ENCODE assay signal across 8 cellular contexts in genomic region chrX:56803849-56804681, GRCh38.
DNase-seq lines count a peak whose midpoint lies in the region; ATAC-seq and TF ChIP-seq lines count a peak whose summit lies in the region.

No MANE protein-coding gene starts in this region.

- H3K79me2 ChIP-seq in H9 (ENCODE audit: insufficient read depth, low read length) (0 out of 2 replicates have a peak, but pooled peaks cover 2% of the 10 kb centered on the region), OCI-LY7 (ENCODE audit: insufficient read depth, low read depth, low read length) (no peaks in the 10 kb centered on the region)

- H3K18ac ChIP-seq in H9 (ENCODE audit: insufficient read length, low read depth, low read length): no peak overlapping the region

- H4K20me1 ChIP-seq in H9 (ENCODE audit: control insufficient read depth, insufficient read depth, insufficient read length) (no peaks in the 10 kb centered on the region), OCI-LY7 (ENCODE audit: insufficient read depth, low read length) (no peaks in the 10 kb centered on the region)

- no CpG with 5 or more reads among the region's 11 CpGs for WGBS in H9 (ENCODE audit: extremely low coverage, insufficient read length, low lambda C conversion rate)

- H3K4me3 Mint-ChIP-seq in CD14-positive monocyte (no peak overlapping the region), H9 (no peak overlapping the region)

- no peak overlapping the region for H2AFZ ChIP-seq in H9 (ENCODE audit: low read length)
- H2AFZ ChIP-seq in OCI-LY7 (ENCODE audit: low read length): no peak overlapping the region

- peak; percentile 42 for ATAC-seq in omental fat pad (ENCODE audit: low FRiP score)

- H3K36me3 Mint-ChIP-seq in CD14-positive monocyte: peaks cover 6 to 7% of the 10 kb centered on the region in 2 donors
- H3K36me3 Mint-ChIP-seq in H9 (ENCODE audit: insufficient read depth in 1 of 3, low read depth in 3 of 3): peaks cover 14 to 31% (median 26%) of the 10 kb centered on the region in 3 experiments

- H2AK5ac ChIP-seq in H9 (ENCODE audit: insufficient read length, low read length): no peak overlapping the region

- POLR2A ChIA-PET in OCI-LY7 (lab: Charles Lee): no interaction called here

- H3K4me1 ChIP-seq in H9 (ENCODE audit: insufficient read depth, low read length) (peaks cover 10% of the 10 kb centered on the region; the same call in 1 of the 2 replicates), OCI-LY7 (ENCODE audit: insufficient read depth, low read length, poor library complexity, severe bottlenecking) (peaks cover 16% of the 10 kb centered on the region)

- H4K91ac ChIP-seq in H9 (ENCODE audit: insufficient read length, low read depth, low read length): no peak overlapping the region

- H3K27me3 Mint-ChIP-seq in CD14-positive monocyte (ENCODE audit: low read depth in 3 of 3): peaks cover 0 to 24% (median 1%) of the 10 kb centered on the region in 3 donors
- no peaks in the 10 kb centered on the region; the same call in 1 of the 2 replicates for H3K27me3 Mint-ChIP-seq in H9 (ENCODE audit: low read depth)

- H3K4me2 ChIP-seq in H9 (ENCODE audit: insufficient read depth, insufficient read length, low read length) (no peak overlapping the region), OCI-LY7 (ENCODE audit: low read length) (no peak overlapping the region)

- no peak overlapping the region for H2BK15ac ChIP-seq in H9 (ENCODE audit: low read depth, low read length)

- DNase-seq in CD14-positive monocyte (ENCODE audit: low spot score): no peak
- no peak for DNase-seq in H9
- peak in 1 of 10 donors; percentile 74 for DNase-seq in dorsolateral prefrontal cortex
- DNase-seq in omental fat pad (ENCODE audit: low spot score): no peak
- no peak for DNase-seq in NCI-H1436 (lab: John Stamatoyannopoulos, UW)
- no peak for DNase-seq in NK-92 treated with Interleukin-12 subunit alpha and Interleukin-12 subunit beta, amount 100 ng/mL, for 24 hours (lab: John Stamatoyannopoulos, UW)
- DNase-seq in OCI-LY7 (ENCODE audit: low spot score): no peak
- no peak for DNase-seq in NCI-H187 (lab: John Stamatoyannopoulos, UW)

- intact Hi-C loops in CD14-positive monocyte (cut with micrococcal nuclease) (loop anchor here (2.0 to 5.0 kb wide), 2 partner anchors 173 kb away; no protein-coding TSS in a partner anchor), dorsolateral prefrontal cortex (cut with DNase I) (loop anchor here in 1 of 2 donors (2.0 to 10.0 kb wide), 3 partner anchors 175 to 1111 kb away; partner anchors contain the start of gene ZXDA), OCI-LY7 (cut with micrococcal nuclease; ENCODE audit: unreplicated experiment) (no loop called here)

- H3K27ac ChIP-seq in H9 (ENCODE audit: insufficient read length, low read depth, low read length) (no peak overlapping the region), dorsolateral prefrontal cortex (peak overlapping the region in 58 of 59 donors; percentile 58 to 100 (median 98)), OCI-LY7 (ENCODE audit: low read depth, low read length, poor library complexity, severe bottlenecking) (no peak overlapping the region)

- peak overlapping the region in 47 of 59 donors; percentile 38 to 85 (median 68) for H3K4me3 ChIP-seq in dorsolateral prefrontal cortex
- no peak overlapping the region for H3K4me3 ChIP-seq in OCI-LY7 (ENCODE audit: low read depth, low read length, poor library complexity, severe bottlenecking)

- peak overlapping the region in 2 of 7 donors; percentile 42 to 86 for H3K27ac Mint-ChIP-seq in CD14-positive monocyte
- H3K27ac Mint-ChIP-seq in H9: peak overlapping the region in 2 of 3 experiments; percentile 40 to 57; a peak in 3 of 7 replicates

- no peaks in the 10 kb centered on the region for H3K9me2 ChIP-seq in OCI-LY7 (ENCODE audit: insufficient read depth, low read length)

- H3K23ac ChIP-seq in H9 (ENCODE audit: insufficient read length, low read depth, low read length): no peak overlapping the region

- H3K9me3 ChIP-seq in H9 (ENCODE audit: control insufficient read depth, low read depth, low read length) (no peaks in the 10 kb centered on the region), OCI-LY7 (ENCODE audit: low read length) (no peaks in the 10 kb centered on the region)

- H3T11ph ChIP-seq in H9 (ENCODE audit: low read length): no peak overlapping the region

- peak overlapping the region; percentile 39; the same call in 1 of the 2 replicates for H3K14ac ChIP-seq in H9 (ENCODE audit: insufficient read depth, low read length)

- H4K5ac ChIP-seq in H9 (ENCODE audit: insufficient read length, low read depth, low read length): no peak overlapping the region

- no peaks in the 10 kb centered on the region for H3K9me3 Mint-ChIP-seq in CD14-positive monocyte
- H3K9me3 Mint-ChIP-seq in H9: peaks cover 50 to 74% of the 10 kb centered on the region in 2 experiments

- no peak overlapping the region for H2BK5ac ChIP-seq in H9 (ENCODE audit: insufficient read length, low read length)

- CTCF ChIA-PET in OCI-LY7 (lab: Charles Lee; ENCODE audit: unreplicated experiment): no interaction called here

- H2BK120ac ChIP-seq in H9 (ENCODE audit: low read depth, low read length, poor library complexity, severe bottlenecking): no peak overlapping the region

- H3K27me3 ChIP-seq in H9 (ENCODE audit: insufficient read depth, low read length) (no peaks in the 10 kb centered on the region), dorsolateral prefrontal cortex (peaks cover 0 to under 1% (median 0%) of the 10 kb centered on the region in 45 donors)

- H3K23me2 ChIP-seq in H9 (ENCODE audit: insufficient read length, low read depth, low read length, poor library complexity, severe bottlenecking): no peaks in the 10 kb centered on the region

- no peak overlapping the region for H2BK20ac ChIP-seq in H9 (ENCODE audit: low read depth, low read length, poor library complexity, severe bottlenecking)

- H2BK12ac ChIP-seq in H9 (ENCODE audit: insufficient read length, low read depth, low read length): no peak overlapping the region

- H3K4ac ChIP-seq in H9 (ENCODE audit: low read depth, low read length): no peak overlapping the region

- H3K36me3 ChIP-seq in OCI-LY7 (ENCODE audit: insufficient read depth, low read length): peaks cover under 1% of the 10 kb centered on the region; the same call in 1 of the 2 replicates

- no peak overlapping the region for H4K8ac ChIP-seq in H9 (replicated peaks; ENCODE audit: insufficient read length, low read depth, low read length)

- no peak overlapping the region for H3K56ac ChIP-seq in H9 (ENCODE audit: insufficient read length, low read depth, low read length)

- no TSS peak for BruUV-seq in OCI-LY7 (replicated peaks; lab: Mats Ljungman, UMichigan)

- no peaks in the 10 kb centered on the region for H3K79me1 ChIP-seq in H9 (ENCODE audit: insufficient read depth, low read depth, low read length, poor library complexity, severe bottlenecking)

- TF ChIP-seq CTCF in CD14-positive monocyte (IDR thresholded peaks at IDR 0.05) (peak; percentile 18), H9 (conservative IDR thresholded peaks at IDR 0.05) (no peak), dorsolateral prefrontal cortex (IDR thresholded peaks at IDR 0.05 in 54 of 56, conservative IDR thresholded peaks at IDR 0.05 in 2 of 56; ENCODE audit: low read depth in 1 of 56, partially characterized antibody in 56 of 56) (peak in 8 of 56 donors; percentile 1 to 14 (median 4)), omental fat pad (IDR thresholded peaks at IDR 0.05) (no peak), OCI-LY7 (conservative IDR thresholded peaks at IDR 0.05; ENCODE audit: low read length) (no peak)

- H3K9ac ChIP-seq in H9 (ENCODE audit: extremely low read depth, insufficient read length, low read length): no peak overlapping the region

- peaks cover 29% of the 10 kb centered on the region for H3K4me1 Mint-ChIP-seq in CD14-positive monocyte
- peaks cover 28 to 32% of the 10 kb centered on the region in 2 experiments for H3K4me1 Mint-ChIP-seq in H9

Comparison
In these comparisons a context has a peak if more than half of its experiments do, and no peak if none do; other contexts are left out.
1. H3K27ac ChIP-seq: peak in dorsolateral prefrontal cortex (58 of 59); none in H9 (single experiment) and OCI-LY7 (single experiment).